12 cellular contexts compared by ENCODE assay signal in the genomic region with DNA sequence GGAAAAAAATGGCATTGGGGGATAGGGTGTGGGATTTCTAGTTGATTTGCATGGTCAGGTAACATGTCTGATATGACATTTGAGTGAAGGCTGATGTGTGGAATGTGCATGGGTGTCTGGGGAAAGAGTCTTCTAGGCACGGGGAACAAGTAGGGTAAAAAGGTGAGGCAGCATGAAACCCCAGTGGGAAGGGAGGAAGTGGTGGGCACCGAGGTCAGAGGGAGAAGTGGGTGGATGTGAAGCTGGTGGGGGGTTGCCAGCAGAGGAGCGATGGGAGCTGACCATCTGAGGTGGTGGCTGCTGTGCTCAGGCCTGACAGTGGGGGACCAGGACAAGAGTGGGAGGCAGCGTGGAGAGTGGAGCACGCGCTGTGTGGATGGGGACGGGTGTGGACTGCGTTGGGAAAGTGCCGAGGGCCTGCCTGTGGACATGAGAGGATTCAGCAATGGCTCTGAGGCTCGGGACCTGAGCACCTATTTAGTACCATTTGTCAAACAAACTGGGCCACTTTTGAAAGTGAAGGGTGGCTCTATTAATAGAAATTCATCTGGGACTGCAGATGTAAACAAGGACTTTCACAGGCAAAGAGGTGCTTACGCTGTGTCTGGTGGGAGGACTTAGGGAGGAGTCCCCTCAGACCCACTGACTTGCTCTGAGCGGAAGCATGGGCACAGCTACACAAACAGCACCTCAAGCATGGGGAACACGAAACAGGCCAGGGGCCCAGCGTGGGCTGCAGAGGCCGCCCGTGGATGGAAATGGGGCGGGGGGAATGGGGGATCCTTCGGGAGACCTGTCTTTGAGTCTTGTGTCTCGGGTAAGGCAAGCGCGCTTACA. TPM values are rescaled to one million over a fixed set of nuclear protein-coding genes. Genes with fewer than 3 reads are reported as not detected.
DNase-seq lines count a peak whose midpoint lies in the region; ATAC-seq and TF ChIP-seq lines count a peak whose summit lies in the region.
"Had no signal": no experiment of that assay in that cellular context is flagged by ENCODE, and none has a peak within 500 bp of the region (broad histone marks: within the 10 kb centered on the region; RNA-seq: fewer than 3 reads in every experiment).

No MANE protein-coding gene starts in this region.

- no peak overlapping the region for H3K27ac ChIP-seq in HEK293 (ENCODE audit: extremely low read depth, low read depth, low read length)

- H3K36me3 ChIP-seq in HEK293 (ENCODE audit: control insufficient read depth in 2 of 2, insufficient read depth in 1 of 2, low read length in 2 of 2) = peaks cover 0 to 34% of the 10 kb centered on the region in 2 experiments; a peak in 2 of 3 replicates

- H3K36me3 Mint-ChIP-seq in CD14-positive monocyte = peaks cover 21 to 34% of the 10 kb centered on the region in 2 donors
- peaks cover 54 to 58% of the 10 kb centered on the region in 2 donors for H3K36me3 Mint-ChIP-seq in activated naive CD4-positive, alpha-beta T cell treated with anti-CD3 and anti-CD28 coated beads, Interleukin-2, amount 50 U/mL, for 72 hours
- peaks cover 0 to 8% of the 10 kb centered on the region in 2 donors for H3K36me3 Mint-ChIP-seq in naive B cell

- H3K9me3 ChIP-seq in HEK293 (ENCODE audit: control insufficient read depth, insufficient read depth, low read depth, low read length) = no peaks in the 10 kb centered on the region
- H3K9me3 ChIP-seq: MG63 had no signal

- DNase-seq in CD14-positive monocyte (ENCODE audit: low spot score) = no peak
- no peak for DNase-seq in activated naive CD4-positive, alpha-beta T cell treated with anti-CD3 and anti-CD28 coated beads, Interleukin-2, amount 50 U/mL, for 72 hours (ENCODE audit: low spot score in 2 of 2)
- DNase-seq in naive B cell = no peak
- no peak for DNase-seq in ACHN
- DNase-seq in hippocampal formation (lab: John Stamatoyannopoulos, UW) = no peak
- no peak for DNase-seq in occipital lobe (lab: John Stamatoyannopoulos, UW)
- DNase-seq: activated effector memory CD4-positive, alpha-beta T cell treated with anti-CD3 and anti-CD28 coated beads, Interleukin-2, amount 50 U/mL, for 16 hours; DMS79 treated with DMSO at 0.1 percent for 48 hours; MG63; T1000 had no signal

- peak overlapping the region in 1 of 2 donors; percentile 1 for H3K4me3 Mint-ChIP-seq in CD14-positive monocyte
- peak overlapping the region; percentile 14 to 90 (median 60) for H3K4me3 Mint-ChIP-seq in naive B cell

- no peak for TF ChIP-seq CTCF in CD14-positive monocyte (IDR thresholded peaks at IDR 0.05)
- TF ChIP-seq CTCF in HEK293 (tag by site-specific recombination; IDR thresholded peaks at IDR 0.05) = no peak

- H3K9me3 Mint-ChIP-seq in CD14-positive monocyte (peaks cover 5 to 25% (median 9%) of the 10 kb centered on the region in 7 donors), naive B cell (peaks cover 0 to 7% (median 0%) of the 10 kb centered on the region in 7 donors)
- no peaks in the 10 kb centered on the region for H3K9me3 Mint-ChIP-seq in activated naive CD4-positive, alpha-beta T cell treated with anti-CD3 and anti-CD28 coated beads, Interleukin-2, amount 50 U/mL, for 72 hours

- intact Hi-C loops in CD14-positive monocyte (cut with micrococcal nuclease) = loop anchor here in 1 of 2 donors (5.0 kb wide), 1 partner anchor 35 kb away; a partner anchor contains a TSS

- H3K27me3 Mint-ChIP-seq in CD14-positive monocyte (ENCODE audit: low read depth in 3 of 3) = peaks cover 0 to 5% (median 0%) of the 10 kb centered on the region in 3 donors
- H3K27me3 Mint-ChIP-seq in naive B cell = no peaks in the 10 kb centered on the region

- H3K27ac Mint-ChIP-seq in CD14-positive monocyte (peak overlapping the region in 5 of 7 donors; percentile 5 to 48 (median 21)), naive B cell (peak overlapping the region in 3 of 6 donors; percentile 9 to 60 (median 44))
- H3K27ac Mint-ChIP-seq in activated naive CD4-positive, alpha-beta T cell treated with anti-CD3 and anti-CD28 coated beads, Interleukin-2, amount 50 U/mL, for 72 hours = peak overlapping the region; percentile 92 to 96

- CTCF ChIA-PET in HEK293 (lab: Yijun Ruan, JAX) = no interaction called here

- in situ Hi-C loops in ACHN (cut with HindIII; ENCODE audit: low pct_ligation_motif_present, low pct_unique_long_range_greater_than_20kb, low sequenced_read_pairs) = no loop called here

- no peak overlapping the region; the same call in 1 of the 2 replicates for H3K4me3 ChIP-seq in HEK293 (ENCODE audit: low read depth, low read length)
- H3K4me3 ChIP-seq: MG63 had no signal

- POLR2A ChIA-PET in HEK293 (lab: Yijun Ruan, JAX) = no interaction called here

- peaks cover 42% of the 10 kb centered on the region for H3K4me1 Mint-ChIP-seq in CD14-positive monocyte
- H3K4me1 Mint-ChIP-seq in naive B cell = peaks cover 37 to 52% (median 51%) of the 10 kb centered on the region in 3 donors

- H3K4me1 ChIP-seq in HEK293 (ENCODE audit: control insufficient read depth, insufficient read depth, low read length) = no peaks in the 10 kb centered on the region

- ATAC-seq in activated naive CD4-positive, alpha-beta T cell treated with anti-CD3 and anti-CD28 coated beads, Interleukin-2, amount 50 U/mL, for 72 hours = no peak
- no peak for ATAC-seq in naive B cell (ENCODE audit: low read depth in 2 of 2)
- ATAC-seq in HG03097 (IDR thresholded peaks at IDR 0.05; ENCODE audit: low FRiP score, unreplicated experiment) = no peak

TF ChIP-seq in HEK293, 187 proteins besides CTCF, POLR2A, EP300 and RAD21 (continues in another document):
- TF ChIP-seq OSR2 (tag by site-specific recombination; IDR thresholded peaks at IDR 0.05) = no peak
- no peak for TF ChIP-seq ZNF132 (tag by site-specific recombination; IDR thresholded peaks at IDR 0.05; ENCODE audit: borderline replicate concordance)
- TF ChIP-seq, protein P1, sequence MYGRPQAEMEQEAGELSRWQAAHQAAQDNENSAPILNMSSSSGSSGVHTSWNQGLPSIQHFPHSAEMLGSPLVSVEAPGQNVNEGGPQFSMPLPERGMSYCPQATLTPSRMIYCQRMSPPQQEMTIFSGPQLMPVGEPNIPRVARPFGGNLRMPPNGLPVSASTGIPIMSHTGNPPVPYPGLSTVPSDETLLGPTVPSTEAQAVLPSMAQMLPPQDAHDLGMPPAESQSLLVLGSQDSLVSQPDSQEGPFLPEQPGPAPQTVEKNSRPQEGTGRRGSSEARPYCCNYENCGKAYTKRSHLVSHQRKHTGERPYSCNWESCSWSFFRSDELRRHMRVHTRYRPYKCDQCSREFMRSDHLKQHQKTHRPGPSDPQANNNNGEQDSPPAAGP (tag by site-specific recombination; IDR thresholded peaks at IDR 0.05) = no peak
- no peak for TF ChIP-seq ZNF76 (tag by site-specific recombination; IDR thresholded peaks at IDR 0.05; ENCODE audit: borderline replicate concordance, low read depth)
- no peak for TF ChIP-seq ZNF521 (tag by site-specific recombination; IDR thresholded peaks at IDR 0.05)
- TF ChIP-seq ZNF19 (tag by site-specific recombination; IDR thresholded peaks at IDR 0.05; ENCODE audit: low read depth) = no peak
- no peak for TF ChIP-seq ZNF324 (tag by site-specific recombination; IDR thresholded peaks at IDR 0.05)
- TF ChIP-seq, protein P2, sequence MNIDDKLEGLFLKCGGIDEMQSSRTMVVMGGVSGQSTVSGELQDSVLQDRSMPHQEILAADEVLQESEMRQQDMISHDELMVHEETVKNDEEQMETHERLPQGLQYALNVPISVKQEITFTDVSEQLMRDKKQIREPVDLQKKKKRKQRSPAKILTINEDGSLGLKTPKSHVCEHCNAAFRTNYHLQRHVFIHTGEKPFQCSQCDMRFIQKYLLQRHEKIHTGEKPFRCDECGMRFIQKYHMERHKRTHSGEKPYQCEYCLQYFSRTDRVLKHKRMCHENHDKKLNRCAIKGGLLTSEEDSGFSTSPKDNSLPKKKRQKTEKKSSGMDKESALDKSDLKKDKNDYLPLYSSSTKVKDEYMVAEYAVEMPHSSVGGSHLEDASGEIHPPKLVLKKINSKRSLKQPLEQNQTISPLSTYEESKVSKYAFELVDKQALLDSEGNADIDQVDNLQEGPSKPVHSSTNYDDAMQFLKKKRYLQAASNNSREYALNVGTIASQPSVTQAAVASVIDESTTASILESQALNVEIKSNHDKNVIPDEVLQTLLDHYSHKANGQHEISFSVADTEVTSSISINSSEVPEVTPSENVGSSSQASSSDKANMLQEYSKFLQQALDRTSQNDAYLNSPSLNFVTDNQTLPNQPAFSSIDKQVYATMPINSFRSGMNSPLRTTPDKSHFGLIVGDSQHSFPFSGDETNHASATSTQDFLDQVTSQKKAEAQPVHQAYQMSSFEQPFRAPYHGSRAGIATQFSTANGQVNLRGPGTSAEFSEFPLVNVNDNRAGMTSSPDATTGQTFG (tag by site-specific recombination; IDR thresholded peaks at IDR 0.05; ENCODE audit: borderline replicate concordance) = no peak
- TF ChIP-seq ZNF23 (tag by site-specific recombination; IDR thresholded peaks at IDR 0.05; ENCODE audit: borderline replicate concordance) = no peak
- TF ChIP-seq GLIS2 (tag by site-specific recombination; IDR thresholded peaks at IDR 0.05) = no peak
- no peak for TF ChIP-seq ZNF311 (tag by site-specific recombination; IDR thresholded peaks at IDR 0.05; ENCODE audit: borderline replicate concordance)

RNA-seq across cellular contexts. Expression of a gene that starts 16.7 kb away (rescaled TPM):
- polyA plus RNA-seq in CD14-positive monocyte (10 to 100 TPM; 29.3 to 71.2 TPM), naive B cell (ENCODE audit: low read depth in 6 of 6) (1 to 10 TPM in 1 of 6 donors, not detected in 5; 2.5 TPM)
- 1 to 10 TPM in 1 of 2 donors, not detected in 1; 1.7 TPM for total RNA-seq in activated naive CD4-positive, alpha-beta T cell treated with anti-CD3 and anti-CD28 coated beads, Interleukin-2, amount 50 U/mL, for 72 hours
- total RNA-seq in occipital lobe = 1.6 TPM

RNA-seq across cellular contexts. Expression of a gene that starts 32.7 kb away (rescaled TPM):
- polyA plus RNA-seq in CD14-positive monocyte (10 to 100 TPM; 13.8 to 19.1 TPM), naive B cell (ENCODE audit: low read depth in 6 of 6) (10 to 100 TPM; 46.6 to 81.8 (median 71.3) TPM)
- 10 to 100 TPM; 23.1 to 40.5 TPM for total RNA-seq in activated naive CD4-positive, alpha-beta T cell treated with anti-CD3 and anti-CD28 coated beads, Interleukin-2, amount 50 U/mL, for 72 hours
- total RNA-seq in occipital lobe = 90.8 TPM

RNA-seq across cellular contexts. Expression of a gene that starts 36.5 kb away (rescaled TPM):
- polyA plus RNA-seq in CD14-positive monocyte (100 to 1,000 TPM; 171 to 180 TPM), naive B cell (ENCODE audit: low read depth in 6 of 6) (100 to 1,000 TPM; 156 to 214 (median 164) TPM)
- total RNA-seq in activated naive CD4-positive, alpha-beta T cell treated with anti-CD3 and anti-CD28 coated beads, Interleukin-2, amount 50 U/mL, for 72 hours = 100 to 1,000 TPM in 1 of 2 donors, 10 to 100 TPM in 1; 72.7 to 114 TPM
- total RNA-seq in occipital lobe = 90.0 TPM

RNA-seq across cellular contexts. Expression of a gene that starts 39.0 kb away (rescaled TPM):
- polyA plus RNA-seq in CD14-positive monocyte = 10 to 100 TPM; 20.1 to 30.9 TPM
- 10 to 100 TPM in 1 of 2 donors, 1 to 10 TPM in 1; 7.2 to 15.9 TPM for total RNA-seq in activated naive CD4-positive, alpha-beta T cell treated with anti-CD3 and anti-CD28 coated beads, Interleukin-2, amount 50 U/mL, for 72 hours
- polyA plus RNA-seq in naive B cell (ENCODE audit: low read depth in 6 of 6) = 10 to 100 TPM; 70.2 to 93.2 (median 79.6) TPM
- total RNA-seq in occipital lobe = 9.4 TPM
